1 cellular context compared by ENCODE assay signal in the genomic region with DNA sequence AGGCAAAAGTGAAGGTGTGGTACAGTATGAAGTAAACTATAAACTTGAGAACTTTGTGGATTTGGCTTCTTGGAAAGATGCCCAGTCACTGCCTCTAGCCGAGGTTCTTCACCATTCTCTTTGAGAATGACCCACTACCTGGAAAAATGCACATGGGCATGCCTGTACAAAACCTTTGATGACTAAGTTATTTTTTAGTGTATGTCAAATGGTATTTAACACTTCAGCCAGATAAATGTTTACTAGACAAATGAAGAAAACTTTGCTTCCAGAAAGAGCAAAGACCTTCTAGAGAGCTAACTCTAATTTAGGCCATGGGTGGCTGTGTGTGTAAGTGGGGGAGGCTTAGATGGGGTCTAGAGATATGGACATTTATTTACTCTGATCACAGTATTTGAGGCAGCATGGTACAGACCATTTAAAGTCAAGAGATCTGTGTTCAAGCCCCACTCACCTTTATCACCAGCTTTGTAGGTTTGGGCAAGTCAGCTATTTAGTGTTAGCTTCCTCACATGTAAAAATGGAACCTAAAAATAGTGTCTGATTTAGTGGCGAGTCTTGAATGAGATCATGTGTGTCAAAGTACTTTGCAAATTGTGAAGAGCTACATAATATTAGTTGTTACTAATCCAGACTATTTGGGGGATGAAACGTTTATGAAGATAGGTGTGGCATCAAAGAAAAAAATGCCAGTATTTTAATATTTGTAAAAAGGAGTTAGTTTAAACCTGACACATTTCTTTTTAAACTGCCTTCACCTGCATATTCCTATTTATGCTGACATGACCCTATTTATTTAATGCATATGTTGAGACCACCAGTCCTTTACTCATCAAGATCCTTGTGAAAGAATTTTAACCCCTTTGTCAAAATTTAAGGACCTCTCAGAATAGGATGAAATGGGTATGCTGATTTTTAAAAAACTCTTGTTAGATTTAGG.
TF ChIP-seq lines count a peak whose summit lies in the region.

No MANE protein-coding gene starts in this region.

TF ChIP-seq in K562, 482 proteins besides CTCF, POLR2A, EP300 and RAD21 (continued from another document):
- TF ChIP-seq, protein P1, sequence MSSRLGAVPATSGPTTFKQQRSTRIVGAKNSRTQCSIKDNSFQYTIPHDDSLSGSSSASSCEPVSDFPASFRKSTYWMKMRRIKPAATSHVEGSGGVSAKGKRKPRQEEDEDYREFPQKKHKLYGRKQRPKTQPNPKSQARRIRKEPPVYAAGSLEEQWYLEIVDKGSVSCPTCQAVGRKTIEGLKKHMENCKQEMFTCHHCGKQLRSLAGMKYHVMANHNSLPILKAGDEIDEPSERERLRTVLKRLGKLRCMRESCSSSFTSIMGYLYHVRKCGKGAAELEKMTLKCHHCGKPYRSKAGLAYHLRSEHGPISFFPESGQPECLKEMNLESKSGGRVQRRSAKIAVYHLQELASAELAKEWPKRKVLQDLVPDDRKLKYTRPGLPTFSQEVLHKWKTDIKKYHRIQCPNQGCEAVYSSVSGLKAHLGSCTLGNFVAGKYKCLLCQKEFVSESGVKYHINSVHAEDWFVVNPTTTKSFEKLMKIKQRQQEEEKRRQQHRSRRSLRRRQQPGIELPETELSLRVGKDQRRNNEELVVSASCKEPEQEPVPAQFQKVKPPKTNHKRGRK (tag; IDR thresholded peaks at IDR 0.05): no peak
